In the genomic region with DNA sequence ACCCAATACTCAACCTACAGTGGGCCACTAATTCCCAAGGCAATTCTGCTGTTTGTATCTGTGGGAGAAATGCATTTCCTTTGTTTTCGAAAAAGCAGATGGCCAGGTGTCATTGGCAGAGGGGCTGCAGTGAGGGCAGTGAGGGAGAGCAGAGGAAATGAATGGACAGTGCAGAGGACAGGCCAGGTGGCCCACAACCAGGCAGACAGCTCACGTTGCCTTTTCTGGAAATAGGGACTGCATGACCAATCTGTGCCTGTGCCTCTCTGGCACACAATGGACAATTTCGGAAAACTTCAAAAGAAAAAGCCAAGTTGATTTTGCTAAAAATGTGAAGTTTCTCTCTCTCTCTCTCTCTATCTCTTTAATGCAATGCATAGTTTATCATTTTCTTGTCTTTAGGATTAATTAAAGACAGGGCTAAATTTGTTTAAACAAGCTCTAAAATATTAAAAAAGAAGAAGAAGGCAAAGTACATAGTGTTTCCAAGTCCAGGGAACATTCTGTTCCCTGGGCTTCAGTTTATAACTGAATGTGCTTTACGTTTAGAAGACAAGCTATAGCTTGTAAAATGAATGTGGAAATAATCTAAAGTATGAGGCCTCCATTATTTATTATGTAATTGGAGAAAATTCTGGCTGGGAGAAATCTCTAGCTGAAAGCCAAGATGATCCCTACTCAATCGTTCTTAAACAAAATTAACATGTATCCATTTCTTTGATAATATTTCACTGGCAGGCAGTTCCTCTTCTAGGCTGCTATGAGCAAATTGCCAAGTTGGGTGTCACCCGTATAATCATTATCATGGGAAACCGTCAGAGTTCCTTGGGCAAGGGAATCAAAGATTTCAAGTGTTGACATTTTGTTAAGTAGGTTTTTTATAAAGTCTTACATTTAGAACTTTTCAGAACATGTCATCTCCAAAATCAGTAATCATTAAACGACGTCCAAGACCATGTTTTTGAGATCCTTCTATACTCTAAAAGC, we compare ENCODE assay signal across 15 cellular contexts. TPM values are rescaled to one million over a fixed set of nuclear protein-coding genes. Genes with fewer than 3 reads are reported as not detected.
A peak's percentile ranks its signal among the peaks of the same experiment; 100 is the strongest.
DNase-seq lines count a peak whose midpoint lies in the region; ATAC-seq, FAIRE-seq and TF ChIP-seq lines count a peak whose summit lies in the region.
"Had no signal": no experiment of that assay in that cellular context is flagged by ENCODE, and none has a peak within 500 bp of the region (broad histone marks: within the 10 kb centered on the region; RNA-seq: fewer than 3 reads in every experiment).

No MANE protein-coding gene starts in this region.

- 80% methylated on average over 7 of the region's 9 CpGs for whole genome bisulfite sequencing in mesenchymal stem cell
- WGBS in upper lobe of left lung, 2 donors: 60 to 64% methylated on average over 9 of the region's 9 CpGs

- TF ChIP-seq POLR2A in upper lobe of left lung (IDR thresholded peaks at IDR 0.05): no peak

- no peak overlapping the region for H2BK5ac ChIP-seq in mesenchymal stem cell (ENCODE audit: low read depth, low read length, poor library complexity, severe bottlenecking)

- H3K36me3 ChIP-seq in bronchial epithelial cell (ENCODE audit: control insufficient read depth, insufficient read depth, low read length) (no peaks in the 10 kb centered on the region), mesenchymal stem cell (ENCODE audit: control insufficient read depth in 1 of 2, insufficient read depth in 2 of 2, low read depth in 1 of 2, low read length in 2 of 2) (no peaks in the 10 kb centered on the region), upper lobe of left lung (no peaks in the 10 kb centered on the region)

- H3K4ac ChIP-seq in mesenchymal stem cell (ENCODE audit: low read depth in 1 of 2, low read length in 2 of 2): peak overlapping the region; percentile 5 to 10

- H3K27ac ChIP-seq in mesenchymal stem cell (ENCODE audit: low read length, poor library complexity, severe bottlenecking): no peak overlapping the region
- H3K27ac ChIP-seq in upper lobe of left lung: peak overlapping the region in 3 of 4 donors; percentile 3 to 69 (median 31)

- no peak for FAIRE-seq in bronchial epithelial cell (lab: Jason Lieb, UNC)
- FAIRE-seq: GM18507, GM19239 had no signal

- no peak overlapping the region for H4K8ac ChIP-seq in mesenchymal stem cell (ENCODE audit: low read length)

- DNase-seq in NCI-H748 treated with DMSO at 0.1 percent for 48 hours (lab: John Stamatoyannopoulos, UW) (peak; percentile 4), bronchial epithelial cell (ENCODE audit: low read depth) (peak; percentile 49), mesenchymal stem cell (no peak), upper lobe of left lung (no peak), activated T-cell treated with anti-CD3 and anti-CD28 coated beads for 4 hours (no peak), retina (no peak), NCI-H2081 (lab: John Stamatoyannopoulos, UW) (no peak)
- DNase-seq: activated CD8-positive, alpha-beta memory T cell treated with anti-CD3 and anti-CD28 coated beads, Interleukin-2, amount 50 U/mL, for 48 hours; activated naive CD4-positive, alpha-beta T cell treated with Interleukin-2 at 50 U/mL for 16 hours; dermis blood vessel endothelial cell; NCI-H1417; SHP77 had no signal

- H2AK5ac ChIP-seq in mesenchymal stem cell (ENCODE audit: low read length, severe bottlenecking): no peak overlapping the region

- ATAC-seq in upper lobe of left lung (ENCODE audit: low FRiP score in 2 of 2): no peak
- ATAC-seq: HCT116 had no signal

- H2BK12ac ChIP-seq in mesenchymal stem cell (ENCODE audit: low read length in 2 of 2): peak overlapping the region; percentile 29 to 76

- no peak overlapping the region for H3K4me2 ChIP-seq in mesenchymal stem cell (ENCODE audit: low read length, poor library complexity, severe bottlenecking)

- peak overlapping the region in 1 of 2 experiments; percentile 26 for H3K18ac ChIP-seq in mesenchymal stem cell (ENCODE audit: low read depth in 1 of 2, low read length in 2 of 2)

- H3K9ac ChIP-seq in mesenchymal stem cell (ENCODE audit: low read length): no peak overlapping the region

- peaks cover 23% of the 10 kb centered on the region for H3K4me1 ChIP-seq in mesenchymal stem cell (ENCODE audit: control insufficient read depth, insufficient read depth, low read depth, low read length)
- H3K4me1 ChIP-seq in upper lobe of left lung: peaks cover 15 to 25% (median 17%) of the 10 kb centered on the region in 4 donors

- no peak for TF ChIP-seq CTCF in bronchial epithelial cell (IDR thresholded peaks at IDR 0.05; ENCODE audit: insufficient read depth, low read length, severe bottlenecking)
- TF ChIP-seq CTCF in upper lobe of left lung (IDR thresholded peaks at IDR 0.05): no peak

- H3K14ac ChIP-seq in mesenchymal stem cell (ENCODE audit: low read length in 2 of 2): peak overlapping the region in 1 of 2 experiments; percentile 4

- H3K23ac ChIP-seq in mesenchymal stem cell (ENCODE audit: low read length in 2 of 2): no peak overlapping the region

- H3K9me3 ChIP-seq in mesenchymal stem cell (ENCODE audit: control insufficient read depth, low read length) (peaks cover 3% of the 10 kb centered on the region), upper lobe of left lung (no peaks in the 10 kb centered on the region)

- no peak overlapping the region for H2BK15ac ChIP-seq in mesenchymal stem cell (ENCODE audit: low read depth, poor library complexity, severe bottlenecking)

- H3K79me1 ChIP-seq in mesenchymal stem cell (replicated peaks; ENCODE audit: low read length, poor library complexity, severe bottlenecking): no peaks in the 10 kb centered on the region

- peak overlapping the region; percentile 12 for H4K91ac ChIP-seq in mesenchymal stem cell (ENCODE audit: low read length)

- H3K4me3 ChIP-seq in bronchial epithelial cell (ENCODE audit: low read depth, low read length) (no peak overlapping the region), mesenchymal stem cell (ENCODE audit: insufficient read depth in 1 of 2, low read depth in 1 of 2, low read length in 2 of 2) (no peak overlapping the region), upper lobe of left lung (no peak overlapping the region)

- peak overlapping the region; percentile 71 for H2BK120ac ChIP-seq in mesenchymal stem cell (ENCODE audit: low read depth, low read length)

- H3K27me3 ChIP-seq in bronchial epithelial cell (ENCODE audit: control insufficient read depth, insufficient read depth, low read length) (no peaks in the 10 kb centered on the region), mesenchymal stem cell (ENCODE audit: control insufficient read depth in 1 of 2, insufficient read depth in 1 of 2, low read length in 2 of 2) (peaks cover 0 to 7% of the 10 kb centered on the region in 2 experiments), upper lobe of left lung (no peaks in the 10 kb centered on the region)

- peak in 3 of 4 donors; percentile 12 to 71 (median 68) for TF ChIP-seq EP300 in upper lobe of left lung (IDR thresholded peaks at IDR 0.05)

- no peak overlapping the region for H2AFZ ChIP-seq in mesenchymal stem cell (ENCODE audit: low read depth, low read length)

RNA-seq across cellular contexts. Expression of a gene that starts 52.3 kb away (rescaled TPM):
- total RNA-seq in bronchial epithelial cell (144 and 153 TPM in 2 replicates), upper lobe of left lung (100 to 1,000 TPM in 5 of 6 donors, 10 to 100 TPM in 1; 70.2 to 215 (median 143) TPM)
- 85.3 TPM for polyA plus RNA-seq in mesenchymal stem cell (2013, experiment 1 of 2)
- polyA plus RNA-seq in mesenchymal stem cell (2013, experiment 2 of 2): 83.5 TPM

Comparison
In these comparisons a context has a peak if more than half of its experiments do, and no peak if none do; other contexts are left out.
1. DNase-seq: peak in NCI-H748 treated with DMSO at 0.1 percent for 48 hours (single experiment) and bronchial epithelial cell (single experiment); none in mesenchymal stem cell (single experiment), upper lobe of left lung (0 of 2), activated T-cell treated with anti-CD3 and anti-CD28 coated beads for 4 hours (single experiment), retina (single experiment) and NCI-H2081 (0 of 2).